Comparison of ENCODE assay signal across 23 cellular contexts in the genomic region with DNA sequence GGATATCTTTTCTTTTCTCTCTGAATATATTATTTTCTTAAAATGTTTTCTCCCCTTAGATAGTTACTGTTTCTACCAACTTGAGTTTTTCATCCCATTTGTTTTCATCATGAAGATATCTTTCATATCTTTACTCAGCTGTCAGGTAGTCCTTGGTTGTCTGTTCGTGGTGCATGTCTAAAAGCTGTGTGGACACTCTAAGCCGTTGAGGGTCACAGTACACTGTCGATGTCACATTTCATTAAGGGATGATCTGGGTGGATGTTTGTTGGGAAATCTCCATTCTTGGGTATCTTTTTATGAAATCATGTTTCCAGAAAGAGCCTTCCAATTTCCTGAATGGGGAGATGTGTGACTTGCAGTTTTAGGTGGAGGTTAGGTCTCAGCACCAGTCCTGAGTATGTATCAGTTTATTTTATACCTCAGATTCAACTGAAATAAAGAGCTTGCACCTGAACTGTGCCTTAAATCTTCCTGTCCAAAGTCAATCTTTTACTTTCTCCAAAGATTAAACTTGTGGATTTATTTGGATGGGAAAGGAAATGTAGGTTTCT.
"Had no signal": no experiment of that assay in that cellular context is flagged by ENCODE, and none has a peak within 500 bp of the region (broad histone marks: within the 10 kb centered on the region; RNA-seq: fewer than 3 reads in every experiment).

No MANE protein-coding gene starts in this region.

- H3K27me3 ChIP-seq: ascending aorta, hepatocyte, right atrium auricular region, tibial nerve, vagina had no signal

- H3K27ac ChIP-seq: ascending aorta, hepatocyte, left ventricle myocardium inferior, right atrium auricular region, tibial nerve, vagina had no signal

- H3K4me1 ChIP-seq: ascending aorta had no signal

- H3K27me3 Mint-ChIP-seq: activated CD8-positive, alpha-beta memory T cell treated with anti-CD3 and anti-CD28 coated beads, Interleukin-2, amount 10 ng/mL, durations not matched to agents 7 days and 5 days; activated naive CD4-positive, alpha-beta T cell treated with anti-CD3 and anti-CD28 coated beads, Interleukin-2, amount 10 ng/mL, durations not matched to agents 7 days and 5 days had no signal

- FAIRE-seq: bronchial epithelial cell, endometrium, kidney, small intestine had no signal

- H3K27ac Mint-ChIP-seq: activated CD8-positive, alpha-beta memory T cell treated with anti-CD3 and anti-CD28 coated beads, Interleukin-2, amount 10 ng/mL, durations not matched to agents 7 days and 5 days; activated naive CD4-positive, alpha-beta T cell treated with anti-CD3 and anti-CD28 coated beads, Interleukin-2, amount 10 ng/mL, durations not matched to agents 7 days and 5 days; activated T-helper 2 cell treated with anti-CD3 and anti-CD28 coated beads, Interferon-gamma antibody, Interleukin-2, Interleukin-4, amounts not matched to agents 10 μg/mL and 5 μg/mL and 100 μg/mL, durations not matched to agents 14 hours and 24 hours and 36 hours had no signal

- H3K4me2 ChIP-seq: hepatocyte had no signal

- H3K4me3 ChIP-seq: ascending aorta, hepatocyte, left ventricle myocardium inferior, mucosa of descending colon, right atrium auricular region, tibial nerve, vagina had no signal

- ATAC-seq: activated CD8-positive, alpha-beta memory T cell treated with anti-CD3 and anti-CD28 coated beads, Interleukin-2, amount 10 ng/mL, durations not matched to agents 7 days and 5 days; mucosa of descending colon; natural killer cell had no signal

- DNase-seq: activated CD4-positive, alpha-beta T cell treated with anti-CD3 and anti-CD28 coated beads, Interleukin-2, amount 50 U/mL, for 1 hour; activated CD4-positive, CD25-positive, alpha-beta regulatory T cell; activated CD8-positive, alpha-beta memory T cell treated with anti-CD3 and anti-CD28 coated beads, Interleukin-2, amount 10 ng/mL, durations not matched to agents 7 days and 5 days; activated naive CD4-positive, alpha-beta T cell treated with anti-CD3 and anti-CD28 coated beads, Interleukin-2, amount 10 ng/mL, durations not matched to agents 7 days and 5 days; activated T-cell treated with anti-CD3 and anti-CD28 coated beads, Interleukin-2, amount 50 U/mL, for 1 hour; kidney; left ventricle myocardium inferior; mucosa of descending colon; natural killer cell; nucleus accumbens; stimulated activated CD4-positive, alpha-beta T cell treated with anti-CD3 and anti-CD28 coated beads, Interleukin-4, amount 100 ng/mL, for 4 hours; stimulated activated CD8-positive, alpha-beta memory T cell treated with anti-CD3 and anti-CD28 coated beads, Interleukin-4, amount 100 ng/mL, for 48 hours; stimulated activated naive CD4-positive, alpha-beta T cell treated with Interleukin-2 at 50 U/mL for 16 hours; substantia nigra had no signal

- H3K4me3 Mint-ChIP-seq: activated CD8-positive, alpha-beta memory T cell treated with anti-CD3 and anti-CD28 coated beads, Interleukin-2, amount 10 ng/mL, durations not matched to agents 7 days and 5 days; activated naive CD4-positive, alpha-beta T cell treated with anti-CD3 and anti-CD28 coated beads, Interleukin-2, amount 10 ng/mL, durations not matched to agents 7 days and 5 days; natural killer cell had no signal

- H2AFZ ChIP-seq: hepatocyte had no signal
